7 cellular contexts compared by ENCODE assay signal in the genomic region with DNA sequence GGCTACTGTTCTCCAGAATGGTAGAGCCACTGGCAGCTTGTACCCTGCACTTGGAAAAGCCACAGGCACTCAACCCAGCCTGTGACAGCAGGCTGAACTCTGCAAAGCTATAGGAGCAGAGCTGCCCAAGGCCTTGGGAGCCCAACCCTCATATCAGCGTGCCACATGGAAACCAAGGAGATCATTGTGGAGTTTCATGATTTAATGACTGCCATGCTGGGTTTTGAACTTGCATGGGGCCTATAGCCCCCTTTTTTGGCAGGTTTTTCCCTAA. TPM values are rescaled to one million over a fixed set of nuclear protein-coding genes. Genes with fewer than 3 reads are reported as not detected.
DNase-seq lines count a peak whose midpoint lies in the region; ATAC-seq, FAIRE-seq and TF ChIP-seq lines count a peak whose summit lies in the region.
"Not testable (repeated sequence)": the region's sequence is repeated elsewhere in the genome, so short reads cannot be mapped to it uniquely, and the experiment has no call there.

No MANE protein-coding gene starts in this region.

- H2AFZ ChIP-seq in GM23338; H1 (ENCODE audit: low read length); HepG2 (ENCODE audit: low read length): not testable (repeated sequence)

- H2BK5ac ChIP-seq in H1 (ENCODE audit: low read depth, low read length), result peak overlapping the region; percentile 93; the same call in 1 of the 2 replicates

- intact Hi-C loops in Panc1 (cut with micrococcal nuclease; ENCODE audit: unreplicated experiment); HepG2 (cut with micrococcal nuclease; ENCODE audit: unreplicated experiment): not testable (repeated sequence)

- not testable (repeated sequence) for TF ChIP-seq EP300 in H1 (IDR thresholded peaks at IDR 0.05; ENCODE audit: borderline replicate concordance in 1 of 2, low read depth in 2 of 2, low read length in 2 of 2); HepG2 (IDR thresholded peaks at IDR 0.05; ENCODE audit: low read depth in 2 of 2, low read length in 2 of 2); HepG2 (CRISPR knock-in tag; IDR thresholded peaks at IDR 0.05; ENCODE audit: borderline replicate concordance)

- not testable (repeated sequence) for H2BK120ac ChIP-seq in H1 (replicated peaks; ENCODE audit: low read depth, low read length)

- H3K4me1 ChIP-seq in GM23338 (ENCODE audit: insufficient read depth); HUES6 (ENCODE audit: control insufficient read depth, insufficient read depth, low read length); Panc1 (ENCODE audit: control insufficient read depth, insufficient read depth, low read length); H1 (replicated peaks in 1 of 4; ENCODE audit: control insufficient read depth in 3 of 4, insufficient read depth in 4 of 4, low read length in 3 of 4); iPS-18a (ENCODE audit: control insufficient read depth, low read depth, low read length); HepG2 (ENCODE audit: insufficient read depth, low read length): not testable (repeated sequence)

- not testable (repeated sequence) for H3K27me3 Mint-ChIP-seq in GM23338 (ENCODE audit: insufficient read depth, low read depth, poor library complexity); stimulated activated memory B cell treated with anti-CD40 and anti-IgM and Interleukin-4, amounts not matched to agents 10 μg/mL and 1 μg/mL and 100 μg/mL, for 72 hours

- H3K4me1 Mint-ChIP-seq in GM23338; stimulated activated memory B cell treated with anti-CD40 and anti-IgM and Interleukin-4, amounts not matched to agents 10 μg/mL and 1 μg/mL and 100 μg/mL, for 72 hours: not testable (repeated sequence)

- CTCF ChIA-PET in Panc1 (lab: Charles Lee); H1 (lab: Charles Lee; ENCODE audit: partially characterized antibody); HepG2 (lab: Yijun Ruan, JAX; ENCODE audit: low intra/inter-chr PET ratio, low total read pairs): not testable (repeated sequence)

- DNase-seq in GM23338 (ENCODE audit: low spot score); Panc1 (ENCODE audit: low read depth, low spot score); H1 (ENCODE audit: low read depth in 1 of 2, low spot score in 2 of 2); HepG2 (ENCODE audit: low spot score): not testable (repeated sequence)

- H3K9me2 ChIP-seq in GM23338 (ENCODE audit: insufficient read depth), result not testable (repeated sequence)

- H3K79me2 ChIP-seq in GM23338 (replicated peaks; ENCODE audit: insufficient read depth); H1 (ENCODE audit: control insufficient read depth in 1 of 2, insufficient read depth in 2 of 2, low read length in 2 of 2); HepG2 (ENCODE audit: insufficient read depth, low read length): not testable (repeated sequence)

- H3K4me2 ChIP-seq in GM23338, result peak overlapping the region; percentile 67; the same call in 1 of the 2 replicates
- peak overlapping the region in 1 of 2 experiments; percentile 8; a peak in 1 of 4 replicates for H3K4me2 ChIP-seq in H1 (ENCODE audit: insufficient read depth in 1 of 2, low read depth in 2 of 2, low read length in 2 of 2)
- H3K4me2 ChIP-seq in HepG2 (ENCODE audit: low read depth, low read length), result not testable (repeated sequence)

- TF ChIP-seq RAD21 in H1 (IDR thresholded peaks at IDR 0.05 in 1 of 2, conservative IDR thresholded peaks at IDR 0.05 in 1 of 2; ENCODE audit: low read depth in 2 of 2, low read length in 2 of 2); HepG2 (CRISPR knock-in tag; IDR thresholded peaks at IDR 0.05): not testable (repeated sequence)

- peak overlapping the region; percentile 79; the same call in 1 of the 2 replicates for H4K8ac ChIP-seq in H1 (ENCODE audit: extremely low read depth, insufficient read depth, low read length)

- ATAC-seq in GM23338 (peak; percentile 46; the same call in 2 of the 3 replicates), Panc1 (peak; percentile 64; the same call in 1 of the 2 replicates), HepG2 (peak; percentile 66)
- ATAC-seq in stimulated activated memory B cell treated with anti-CD40 and anti-IgM and Interleukin-4, amounts not matched to agents 10 μg/mL and 1 μg/mL and 100 μg/mL, for 72 hours, result peak; percentile 34

- H2AK5ac ChIP-seq in H1 (ENCODE audit: low read depth, low read length), result not testable (repeated sequence)

- H3K14ac ChIP-seq in H1 (ENCODE audit: insufficient read length), result not testable (repeated sequence)

- not testable (repeated sequence) for H2BK15ac ChIP-seq in H1 (ENCODE audit: low read length)

- TF ChIP-seq CTCF in GM23338 (conservative IDR thresholded peaks at IDR 0.05; ENCODE audit: low read depth in 2 of 2); Panc1 (IDR thresholded peaks at IDR 0.05); H1 (IDR thresholded peaks at IDR 0.05; ENCODE audit: control extremely low read depth in 1 of 3, insufficient read depth in 1 of 3, low read depth in 1 of 3, low read length in 3 of 3); HepG2 (CRISPR knock-in tag; IDR thresholded peaks at IDR 0.05): not testable (repeated sequence)

- peak overlapping the region; percentile 68; the same call in 1 of the 2 replicates for H2BK12ac ChIP-seq in H1 (ENCODE audit: low read depth, low read length)

- H4K5ac ChIP-seq in H1 (ENCODE audit: insufficient read length, low read depth, low read length), result peak overlapping the region; percentile 97

- H3K79me1 ChIP-seq in H1 (ENCODE audit: low read depth, low read length), result not testable (repeated sequence)

- H3K18ac ChIP-seq in H1 (ENCODE audit: extremely low read depth, low read length), result peak overlapping the region; percentile 75

- not testable (repeated sequence) for H3K23ac ChIP-seq in H1 (ENCODE audit: insufficient read length)

- H3K9me3 Mint-ChIP-seq in GM23338, result peaks cover 14% of the 10 kb centered on the region
- H3K9me3 Mint-ChIP-seq in stimulated activated memory B cell treated with anti-CD40 and anti-IgM and Interleukin-4, amounts not matched to agents 10 μg/mL and 1 μg/mL and 100 μg/mL, for 72 hours, result not testable (repeated sequence)

- TF ChIP-seq POLR2A in H1 (IDR thresholded peaks at IDR 0.05; ENCODE audit: control extremely low read depth in 1 of 2, low read depth in 2 of 2, low read length in 2 of 2); HepG2 (IDR thresholded peaks at IDR 0.05; ENCODE audit: insufficient read depth in 1 of 2, low read depth in 2 of 2, low read length in 2 of 2): not testable (repeated sequence)

- in situ Hi-C loops in Panc1 (cut with HindIII; ENCODE audit: low pct_unique_long_range_greater_than_20kb, low sequenced_read_pairs); HepG2 (cut with HindIII; ENCODE audit: extremely low pct_ligation_motif_present, low pct_unique_long_range_greater_than_20kb): not testable (repeated sequence)

- H3F3A ChIP-seq in GM23338 (replicated peaks; ENCODE audit: low read depth), result not testable (repeated sequence)

- H3K9me3 ChIP-seq in HUES6 (ENCODE audit: control insufficient read depth, insufficient read depth, low read depth, low read length); Panc1 (ENCODE audit: control insufficient read depth, insufficient read depth, low read depth, low read length); H1 (ENCODE audit: insufficient read depth in 2 of 2, low read depth in 1 of 2, low read length in 1 of 2); iPS-18a (ENCODE audit: control insufficient read depth, low read depth, low read length); HepG2 (ENCODE audit: low read length): not testable (repeated sequence)

- not testable (repeated sequence) for H3K4ac ChIP-seq in H1 (replicated peaks; ENCODE audit: insufficient read length, low read depth, low read length)

- not testable (repeated sequence) for H3K56ac ChIP-seq in H1 (replicated peaks; ENCODE audit: insufficient read length, low read depth, low read length)

- H3K27ac Mint-ChIP-seq in GM23338, result peak overlapping the region; percentile 92
- not testable (repeated sequence) for H3K27ac Mint-ChIP-seq in stimulated activated memory B cell treated with anti-CD40 and anti-IgM and Interleukin-4, amounts not matched to agents 10 μg/mL and 1 μg/mL and 100 μg/mL, for 72 hours

- not testable (repeated sequence) for H3K27me3 ChIP-seq in GM23338 (ENCODE audit: insufficient read depth); HUES6 (ENCODE audit: control insufficient read depth, insufficient read depth, low read length); Panc1 (ENCODE audit: control insufficient read depth, insufficient read depth, low read length); H1 (replicated peaks in 1 of 4; ENCODE audit: control insufficient read depth in 3 of 4, extremely low read depth in 1 of 4, insufficient read depth in 3 of 4, low read length in 3 of 4); iPS-18a (ENCODE audit: control insufficient read depth, insufficient read depth, low read length); HepG2 (ENCODE audit: control insufficient read depth in 1 of 2, insufficient read depth in 2 of 2, low read length in 2 of 2)

- peaks cover 18% of the 10 kb centered on the region for H3K36me3 Mint-ChIP-seq in GM23338 (ENCODE audit: low read depth)
- peaks cover 19% of the 10 kb centered on the region for H3K36me3 Mint-ChIP-seq in stimulated activated memory B cell treated with anti-CD40 and anti-IgM and Interleukin-4, amounts not matched to agents 10 μg/mL and 1 μg/mL and 100 μg/mL, for 72 hours

- not testable (repeated sequence) for H4K20me1 ChIP-seq in GM23338 (replicated peaks; ENCODE audit: insufficient read depth); H1 (replicated peaks in 1 of 2; ENCODE audit: control insufficient read depth in 1 of 2, insufficient read depth in 2 of 2, low read length in 2 of 2); HepG2 (ENCODE audit: insufficient read depth, low read length)

- not testable (repeated sequence) for H3K36me3 ChIP-seq in GM23338 (ENCODE audit: insufficient read depth); HUES6 (ENCODE audit: control insufficient read depth, insufficient read depth, low read length); Panc1 (ENCODE audit: control insufficient read depth, insufficient read depth, low read length); H1 (ENCODE audit: control insufficient read depth in 2 of 4, insufficient read depth in 4 of 4, low read length in 3 of 4); iPS-18a (ENCODE audit: control insufficient read depth, low read depth, low read length); HepG2 (replicated peaks in 1 of 2; ENCODE audit: control insufficient read depth in 1 of 2, insufficient read depth in 2 of 2, low read length in 2 of 2)

- not testable (repeated sequence) for H4K91ac ChIP-seq in H1 (replicated peaks; ENCODE audit: insufficient read length, low read length)

- peak overlapping the region; percentile 30; the same call in 1 of the 2 replicates for H3K4me3 ChIP-seq in GM23338
- H3K4me3 ChIP-seq in HUES6 (ENCODE audit: low read depth, low read length); Panc1 (ENCODE audit: low read depth in 2 of 2, low read length in 2 of 2); H1 (ENCODE audit: extremely low read depth in 1 of 4, insufficient read depth in 2 of 4, low read depth in 3 of 4, low read length in 4 of 4); iPS-18a (ENCODE audit: low read length); HepG2 (replicated peaks in 1 of 3; ENCODE audit: insufficient read depth in 1 of 3, low read depth in 2 of 3, low read length in 3 of 3): not testable (repeated sequence)

- no CpG with 5 or more reads among the region's 1 CpG for WGBS in H1 (ENCODE audit: extremely low coverage in 1 of 2, insufficient coverage in 1 of 2, insufficient read length in 1 of 2, insufficient replicate concordance in 2 of 2, low coverage in 1 of 2, low lambda C conversion rate in 2 of 2, missing lambda C conversion rate in 1 of 2), 2 experiments
- WGBS in HepG2 (ENCODE audit: low lambda C conversion rate), result no CpG with 5 or more reads among the region's 1 CpG

- not testable (repeated sequence) for FAIRE-seq in H1 (lab: Jason Lieb, UNC); HepG2 (lab: Jason Lieb, UNC)

- H2BK20ac ChIP-seq in H1 (ENCODE audit: low read length), result not testable (repeated sequence)

- POLR2A ChIA-PET in Panc1 (lab: Charles Lee); H1 (lab: Charles Lee; ENCODE audit: partially characterized antibody); HepG2 (lab: Yijun Ruan, JAX): not testable (repeated sequence)

- H3K27ac ChIP-seq in GM23338 (ENCODE audit: low read depth) (peak overlapping the region; percentile 97; the same call in 1 of the 2 replicates), HUES6 (ENCODE audit: low read depth, low read length) (peak overlapping the region; percentile 68; the same call in 1 of the 2 replicates), H1 (ENCODE audit: low read depth, low read length) (peak overlapping the region; percentile 62; the same call in 1 of the 2 replicates), iPS-18a (ENCODE audit: low read length) (peak overlapping the region; percentile 78)
- H3K27ac ChIP-seq in Panc1 (ENCODE audit: low read length); HepG2 (ENCODE audit: extremely low read length, insufficient read depth, low read length): not testable (repeated sequence)

- not testable (repeated sequence) for H3K23me2 ChIP-seq in H1 (ENCODE audit: low read depth, low read length)

- BruUV-seq in Panc1 (replicated peaks; lab: Mats Ljungman, UMichigan); HepG2 (replicated peaks; lab: Mats Ljungman, UMichigan): not testable (repeated sequence)

- peak overlapping the region; percentile 59 for H3K9ac ChIP-seq in HUES6 (ENCODE audit: low read length)
- not testable (repeated sequence) for H3K9ac ChIP-seq in H1 (replicated peaks in 1 of 4; ENCODE audit: extremely low read depth in 1 of 4, low read depth in 3 of 4, low read length in 3 of 4); iPS-18a (ENCODE audit: low read length); HepG2 (ENCODE audit: insufficient read depth, low read depth, low read length)

- H3K4me3 Mint-ChIP-seq in GM23338; stimulated activated memory B cell treated with anti-CD40 and anti-IgM and Interleukin-4, amounts not matched to agents 10 μg/mL and 1 μg/mL and 100 μg/mL, for 72 hours: not testable (repeated sequence)

RNA-seq across cellular contexts. Expression of a gene that starts 30.4 kb away (rescaled TPM):
- total RNA-seq in GM23338 (2014; rRNA removed; shearing (Covaris generic)), result 43.6 and 52.1 TPM in 2 replicates
- polyA plus RNA-seq in GM23338 (2016; fragmentation: Nextera tagmentation; extraction: Ambion mirVana), result 58.8 and 61.0 TPM in 2 replicates
- 39.7 TPM for total RNA-seq in Panc1 (2021; ENCODE audit: unreplicated experiment)
- 20.0 TPM for polyA plus RNA-seq in Panc1 (2012; ENCODE audit: insufficient read length)
- total RNA-seq in H1 (2021; fragmentation: NEBNext Ultra II Directional; extraction: Animal tissue kit (Norgen Biotek cat#: 25700)), result 41.9 and 42.3 TPM in 2 replicates
- polyA plus RNA-seq in H1 (2011; rRNA removed), result 6.8 and 12.4 TPM in 2 replicates
- polyA plus RNA-seq in H1 (2011; cell fraction: cytosol; rRNA removed), result 17.2 TPM
- polyA plus RNA-seq in H1 (2011; cell fraction: nucleus; rRNA removed), result 6.6 TPM
- 16.7 to 23.8 TPM (median 20.5 TPM) in 4 replicates for polyA plus RNA-seq in H1 (2012, experiment 1 of 2)
- 6.2 TPM for polyA plus RNA-seq in H1 (2012, experiment 2 of 2)
- 27.6 TPM for polyA plus RNA-seq in H1 (2013, experiment 1 of 2)
- polyA plus RNA-seq in H1 (2013, experiment 2 of 2), result 26.3 TPM
- 19.8 and 22.3 TPM in 2 replicates for polyA minus RNA-seq in H1 (2011; rRNA and poly(A)+ RNA removed)
- polyA minus RNA-seq in H1 (2011; cell fraction: cytosol; rRNA and poly(A)+ RNA removed), result 7.0 TPM
- 28.1 TPM for polyA minus RNA-seq in H1 (2011; cell fraction: nucleus; rRNA and poly(A)+ RNA removed)
- total RNA-seq in HepG2 (2016; rRNA removed; fragmentation: Illumina TruSeq; extraction: Trizol), result 38.1 and 39.1 TPM in 2 replicates
- total RNA-seq in HepG2 (2016; cell fraction: cytosol; rRNA removed; fragmentation: Illumina TruSeq; extraction: Trizol; ENCODE audit: low read depth), result 25.3 and 27.0 TPM in 2 replicates
- 38.7 and 42.1 TPM in 2 replicates for total RNA-seq in HepG2 (2016; cell fraction: insoluble cytoplasmic fraction; rRNA removed; fragmentation: Illumina TruSeq; extraction: Trizol)
- 28.4 and 29.0 TPM in 2 replicates for total RNA-seq in HepG2 (2016; cell fraction: membrane; rRNA removed; fragmentation: Illumina TruSeq; extraction: Trizol)
- total RNA-seq in HepG2 (2016; cell fraction: nucleus; rRNA removed; fragmentation: Illumina TruSeq; extraction: Trizol), result 38.6 and 41.5 TPM in 2 replicates
- polyA plus RNA-seq in HepG2 (2011; rRNA removed), result 11.0 and 14.5 TPM in 2 replicates
- polyA plus RNA-seq in HepG2 (2011; cell fraction: cytosol; rRNA removed), result 4.5 and 6.3 TPM in 2 replicates
- 10.6 and 13.9 TPM in 2 replicates for polyA plus RNA-seq in HepG2 (2011; cell fraction: nucleus; rRNA removed)
- 13.1 and 22.5 TPM in 2 replicates for polyA plus RNA-seq in HepG2 (2012)
- polyA plus RNA-seq in HepG2 (2016; cell fraction: cytosol; fragmentation: Illumina TruSeq; extraction: Trizol; ENCODE audit: low read depth), result 13.8 and 18.8 TPM in 2 replicates
- 39.5 and 45.9 TPM in 2 replicates for polyA plus RNA-seq in HepG2 (2016; cell fraction: insoluble cytoplasmic fraction; fragmentation: Illumina TruSeq; extraction: Trizol; ENCODE audit: low read depth)
- 19.9 and 23.2 TPM in 2 replicates for polyA plus RNA-seq in HepG2 (2016; cell fraction: membrane; fragmentation: Illumina TruSeq; extraction: Trizol; ENCODE audit: low read depth)
- 44.2 and 49.4 TPM in 2 replicates for polyA plus RNA-seq in HepG2 (2016; cell fraction: nucleus; fragmentation: Illumina TruSeq; extraction: Trizol; ENCODE audit: insufficient read depth, low read depth)
- 3.0 and 10.3 TPM in 2 replicates for polyA minus RNA-seq in HepG2 (2011; rRNA and poly(A)+ RNA removed; ENCODE audit: low replicate concordance)
- 4.4 and 6.1 TPM in 2 replicates for polyA minus RNA-seq in HepG2 (2011; cell fraction: cytosol; rRNA and poly(A)+ RNA removed)
- polyA minus RNA-seq in HepG2 (2011; cell fraction: nucleus; rRNA and poly(A)+ RNA removed), result 51.1 and 58.3 TPM in 2 replicates
